Comparison of ENCODE assay signal across 24 cellular contexts in the genomic region with DNA sequence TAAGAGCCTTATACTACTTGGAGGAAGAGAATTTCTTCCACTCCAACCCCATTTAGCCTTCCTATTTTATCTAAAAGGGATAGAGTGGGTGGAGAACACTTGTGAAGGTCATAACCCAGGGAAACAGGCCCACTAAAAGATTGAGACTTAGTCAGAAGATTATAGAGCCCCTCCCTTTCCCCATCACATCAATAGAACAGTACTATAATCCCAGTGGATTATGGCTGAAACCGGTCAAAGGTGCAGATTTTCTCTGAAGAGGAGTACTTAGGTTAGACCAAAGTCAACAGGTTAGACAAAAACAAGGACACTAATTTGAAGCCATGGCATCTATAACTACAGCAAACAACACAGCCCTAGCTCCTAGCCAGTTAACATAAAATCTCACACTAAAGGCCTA.
"Had no signal": no experiment of that assay in that cellular context is flagged by ENCODE, and none has a peak within 500 bp of the region (broad histone marks: within the 10 kb centered on the region; RNA-seq: fewer than 3 reads in every experiment).

No MANE protein-coding gene starts in this region.

- ATAC-seq: effector memory CD8-positive, alpha-beta T cell; foreskin keratinocyte; gastroesophageal sphincter; heart left ventricle; left lung; left ventricle myocardium superior; lower lobe of right lung had no signal

- DNase-seq: cortex of kidney; effector CD8-positive, alpha-beta T cell; effector memory CD8-positive, alpha-beta T cell; endodermal cell; erythroblast; foreskin keratinocyte; heart left ventricle; hypothalamus; immature natural killer cell; islet precursor cell; kidney; kidney glomerular epithelial cell; left lung; left ventricle myocardium superior; lower lobe of right lung; midbrain; naive B cell had no signal

- H3K27ac ChIP-seq: colonic mucosa, epithelial cell of prostate, esophagus muscularis mucosa, foreskin keratinocyte, gastroesophageal sphincter, heart left ventricle, hepatocyte, left lung, lower lobe of right lung had no signal

- H3K27me3 ChIP-seq: colonic mucosa, esophagus muscularis mucosa, foreskin keratinocyte, gastroesophageal sphincter, heart left ventricle, hepatocyte, left lung had no signal

- H3K36me3 ChIP-seq: colonic mucosa, esophagus muscularis mucosa, gastroesophageal sphincter, heart left ventricle, left lung, lower lobe of right lung had no signal

- H3K9me3 ChIP-seq: colonic mucosa, esophagus muscularis mucosa, gastroesophageal sphincter, heart left ventricle, left lung, lower lobe of right lung had no signal

- H3K4me3 ChIP-seq: colonic mucosa, esophagus muscularis mucosa, gastroesophageal sphincter, heart left ventricle, hepatocyte, left lung, lower lobe of right lung had no signal

- H3K4me1 ChIP-seq: colonic mucosa, esophagus muscularis mucosa, gastroesophageal sphincter, left lung, lower lobe of right lung had no signal

- FAIRE-seq: endometrium, frontal cortex, kidney had no signal
